ENCODE assay signal across 1 cellular context in the genomic region with DNA sequence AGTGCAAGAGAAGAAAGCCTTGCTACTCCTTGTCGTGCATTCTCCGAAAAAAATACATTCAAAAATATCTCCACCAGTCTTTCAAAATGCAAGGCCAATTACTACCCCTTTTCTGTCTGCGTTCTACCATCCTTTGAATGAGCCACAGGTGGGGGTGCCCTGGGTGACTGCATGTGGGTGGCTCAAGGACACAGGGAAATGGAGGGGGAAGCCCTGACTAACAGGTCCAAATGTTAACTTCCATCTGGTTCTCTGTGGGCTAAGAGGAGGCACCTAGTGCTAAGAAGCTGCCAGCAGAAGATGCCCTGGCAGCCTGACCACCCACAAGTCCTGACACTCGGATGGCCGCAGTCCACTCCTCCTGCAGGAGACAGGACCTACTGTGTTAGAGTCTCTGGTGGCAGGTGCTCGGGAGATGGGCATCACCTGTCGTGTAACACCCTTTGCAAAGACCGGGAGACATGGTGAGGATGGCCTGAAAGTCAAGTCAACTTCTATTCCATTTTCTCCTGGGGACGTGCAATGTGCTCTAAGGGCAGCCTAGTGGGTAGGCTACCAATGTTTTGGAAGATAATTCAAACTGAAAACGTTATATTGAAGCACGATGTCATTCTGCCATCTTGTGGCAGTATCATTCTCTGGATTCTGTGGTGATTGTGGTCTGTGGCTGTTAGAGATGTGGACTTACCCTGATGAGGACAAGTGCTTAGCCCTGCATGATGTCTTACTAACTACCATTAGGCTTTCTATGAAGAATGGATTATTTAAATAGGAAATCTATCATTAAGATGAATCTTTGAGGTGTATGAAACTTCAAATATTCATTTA.
A peak's percentile ranks its signal among the peaks of the same experiment; 100 is the strongest.
TF ChIP-seq lines count a peak whose summit lies in the region.

No MANE protein-coding gene starts in this region.

TF ChIP-seq in K562, 482 proteins besides CTCF, POLR2A, EP300 and RAD21:
- peak; percentile 71 for TF ChIP-seq DEAF1 (CRISPR knock-in tag; IDR thresholded peaks at IDR 0.05)
- TF ChIP-seq SMC3 (conservative IDR thresholded peaks at IDR 0.05; ENCODE audit: insufficient read depth, low read depth, low read length) = 0 out of 2 replicates have a peak, but pooled peaks have one; percentile 34
- TF ChIP-seq HDGF (IDR thresholded peaks at IDR 0.05) = no peak
